Comparison of ENCODE assay signal across 25 cellular contexts in genomic region chr1:5279127-5279526, GRCh38.
"Had no signal": no experiment of that assay in that cellular context is flagged by ENCODE, and none has a peak within 500 bp of the region (broad histone marks: within the 10 kb centered on the region; RNA-seq: fewer than 3 reads in every experiment).

No MANE protein-coding gene starts in this region.

- H3K4me3 Mint-ChIP-seq: effector memory CD8-positive, alpha-beta T cell; immature natural killer cell; memory B cell; natural killer cell; neural crest cell; stimulated activated effector memory CD8-positive, alpha-beta T cell treated with anti-CD3 and anti-CD28 coated beads, Interleukin-12 subunit alpha, Interleukin-12 subunit beta, amount 100 ng/mL, for 72 hours; type B pancreatic cell had no signal

- H3K27ac ChIP-seq: esophagus squamous epithelium, neutrophil, parathyroid adenoma, right lobe of liver, stomach, tibial artery had no signal

- H3K9me3 ChIP-seq: esophagus squamous epithelium, neutrophil, right lobe of liver, stomach, tibial artery had no signal

- H3K36me3 Mint-ChIP-seq: immature natural killer cell; memory B cell; natural killer cell; stimulated activated effector memory CD8-positive, alpha-beta T cell treated with anti-CD3 and anti-CD28 coated beads, Interleukin-12 subunit alpha, Interleukin-12 subunit beta, amount 100 ng/mL, for 72 hours; type B pancreatic cell had no signal

- ATAC-seq: effector memory CD8-positive, alpha-beta T cell; left lobe of liver; natural killer cell; right lobe of liver; stimulated activated effector memory CD8-positive, alpha-beta T cell treated with anti-CD3 and anti-CD28 coated beads, Interleukin-12 subunit alpha, Interleukin-12 subunit beta, amount 100 ng/mL, for 72 hours had no signal

- H3K9ac ChIP-seq: parathyroid adenoma had no signal

- DNase-seq: cortex of kidney; effector memory CD8-positive, alpha-beta T cell; erythroblast; esophagus squamous epithelium; hypothalamus; immature natural killer cell; islet precursor cell; natural killer cell; right lobe of liver; stimulated activated CD4-positive, alpha-beta T cell treated with anti-CD3 and anti-CD28 coated beads, Interleukin-2, amount 100 ng/mL, for 24 hours; stimulated activated CD4-positive, alpha-beta T cell treated with anti-CD3 and anti-CD28 coated beads, Interleukin-4, amount 100 ng/mL, for 24 hours; stimulated activated naive CD4-positive, alpha-beta T cell treated with Interleukin-2 at 50 U/mL for 16 hours; stomach; tibial artery had no signal

- H3K4me1 ChIP-seq: esophagus squamous epithelium, parathyroid adenoma, right lobe of liver, stomach, tibial artery had no signal

- H3K36me3 ChIP-seq: esophagus squamous epithelium, neutrophil, right lobe of liver, stomach, tibial artery had no signal

- H3K27ac Mint-ChIP-seq: effector memory CD8-positive, alpha-beta T cell; immature natural killer cell; memory B cell; natural killer cell; progenitor cell of endocrine pancreas; stimulated activated effector memory CD8-positive, alpha-beta T cell treated with anti-CD3 and anti-CD28 coated beads, Interleukin-12 subunit alpha, Interleukin-12 subunit beta, amount 100 ng/mL, for 72 hours; type B pancreatic cell had no signal

- H3K4me1 Mint-ChIP-seq: immature natural killer cell; memory B cell; natural killer cell; stimulated activated effector memory CD8-positive, alpha-beta T cell treated with anti-CD3 and anti-CD28 coated beads, Interleukin-12 subunit alpha, Interleukin-12 subunit beta, amount 100 ng/mL, for 72 hours had no signal

- FAIRE-seq: endometrium, frontal cortex had no signal

- H3K9me3 Mint-ChIP-seq: effector memory CD8-positive, alpha-beta T cell; immature natural killer cell; natural killer cell; neural crest cell; stimulated activated effector memory CD8-positive, alpha-beta T cell treated with anti-CD3 and anti-CD28 coated beads, Interleukin-12 subunit alpha, Interleukin-12 subunit beta, amount 100 ng/mL, for 72 hours; type B pancreatic cell had no signal

- H3K27me3 ChIP-seq: neutrophil, right lobe of liver had no signal

- H3K4me3 ChIP-seq: esophagus squamous epithelium, lung, right lobe of liver, stomach, tibial artery had no signal
